Comparison of ENCODE assay signal across 9 cellular contexts in genomic region chr15:31268108-31268501, GRCh38. TPM values are rescaled to one million over a fixed set of nuclear protein-coding genes. Genes with fewer than 3 reads are reported as not detected.
DNase-seq lines count a peak whose midpoint lies in the region; ATAC-seq and TF ChIP-seq lines count a peak whose summit lies in the region.
"Had no signal": no experiment of that assay in that cellular context is flagged by ENCODE, and none has a peak within 500 bp of the region (broad histone marks: within the 10 kb centered on the region; RNA-seq: fewer than 3 reads in every experiment).

No MANE protein-coding gene starts in this region.

- H3K9me2 ChIP-seq in GM23338 (ENCODE audit: insufficient read depth): peaks cover 9% of the 10 kb centered on the region; the same call in 1 of the 2 replicates

- intact Hi-C loops in activated T-helper 2 cell treated with anti-CD3 and anti-CD28 coated beads, Interferon-gamma antibody, Interleukin-2, Interleukin-4, amounts not matched to agents 10 μg/mL and 5 μg/mL and 100 μg/mL, durations not matched to agents 14 hours and 24 hours and 36 hours (cut with micrococcal nuclease): no loop called here

- no peak overlapping the region for H3K4me3 ChIP-seq in GM23338

- H3K36me3 ChIP-seq in GM23338 (ENCODE audit: insufficient read depth): no peaks in the 10 kb centered on the region

- H3K4me2 ChIP-seq in GM23338: no peak overlapping the region

- DNase-seq in AML-193 (lab: John Stamatoyannopoulos, UW) (peak; percentile 71 to 74), D341Med (ENCODE audit: low spot score) (peak; percentile 25), GM23338 (ENCODE audit: low spot score) (no peak)
- peak; percentile 7 for DNase-seq in activated T-helper 2 cell treated with anti-CD3 and anti-CD28 coated beads, Interferon-gamma antibody, Interleukin-2, Interleukin-4, amounts not matched to agents 10 μg/mL and 5 μg/mL and 100 μg/mL, durations not matched to agents 14 hours and 24 hours and 36 hours (ENCODE audit: low spot score)
- DNase-seq in natural killer cell treated with Interleukin-12 subunit alpha and Interleukin-12 subunit beta and Interleukin-15 and Interleukin-18, amount 100 ng/mL, for 72 hours (ENCODE audit: low spot score): no peak
- DNase-seq: Calu3 had no signal

- peaks cover 64% of the 10 kb centered on the region for H3K4me1 Mint-ChIP-seq in activated T-helper 2 cell treated with anti-CD3 and anti-CD28 coated beads, Interferon-gamma antibody, Interleukin-2, Interleukin-4, amounts not matched to agents 10 μg/mL and 5 μg/mL and 100 μg/mL, durations not matched to agents 14 hours and 24 hours and 36 hours (ENCODE audit: low read depth)
- H3K4me1 Mint-ChIP-seq in natural killer cell treated with Interleukin-12 subunit alpha and Interleukin-12 subunit beta and Interleukin-15 and Interleukin-18, amount 100 ng/mL, for 72 hours (ENCODE audit: low read depth in 2 of 2): peaks cover 52 to 56% of the 10 kb centered on the region in 2 donors
- peaks cover 9% of the 10 kb centered on the region for H3K4me1 Mint-ChIP-seq in GM23338

- H3K27me3 Mint-ChIP-seq in activated T-helper 2 cell treated with anti-CD3 and anti-CD28 coated beads, Interferon-gamma antibody, Interleukin-2, Interleukin-4, amounts not matched to agents 10 μg/mL and 5 μg/mL and 100 μg/mL, durations not matched to agents 14 hours and 24 hours and 36 hours (ENCODE audit: low read depth): no peaks in the 10 kb centered on the region
- H3K27me3 Mint-ChIP-seq in natural killer cell treated with Interleukin-12 subunit alpha and Interleukin-12 subunit beta and Interleukin-15 and Interleukin-18, amount 100 ng/mL, for 72 hours: no peaks in the 10 kb centered on the region
- peaks cover 8% of the 10 kb centered on the region for H3K27me3 Mint-ChIP-seq in GM23338 (ENCODE audit: insufficient read depth, low read depth, poor library complexity)

- H3K4me3 Mint-ChIP-seq in activated T-helper 2 cell treated with anti-CD3 and anti-CD28 coated beads, Interferon-gamma antibody, Interleukin-2, Interleukin-4, amounts not matched to agents 10 μg/mL and 5 μg/mL and 100 μg/mL, durations not matched to agents 14 hours and 24 hours and 36 hours (ENCODE audit: low read depth): no peak overlapping the region
- peak overlapping the region; percentile 65 for H3K4me3 Mint-ChIP-seq in natural killer cell treated with Interleukin-12 subunit alpha and Interleukin-12 subunit beta and Interleukin-15 and Interleukin-18, amount 100 ng/mL, for 72 hours
- H3K4me3 Mint-ChIP-seq in GM23338: no peak overlapping the region

- H3F3A ChIP-seq in GM23338 (replicated peaks; ENCODE audit: low read depth): no peaks in the 10 kb centered on the region

- ATAC-seq in natural killer cell treated with Interleukin-12 subunit alpha and Interleukin-12 subunit beta and Interleukin-15 and Interleukin-18, amount 100 ng/mL, for 72 hours: no peak
- no peak for ATAC-seq in GM23338
- ATAC-seq in GM19324 (IDR thresholded peaks at IDR 0.05; ENCODE audit: low FRiP score, unreplicated experiment): no peak
- ATAC-seq in HG02623 (IDR thresholded peaks at IDR 0.05; ENCODE audit: unreplicated experiment): no peak
- ATAC-seq in GM18868 (IDR thresholded peaks at IDR 0.05; ENCODE audit: unreplicated experiment): no peak

- H3K4me1 ChIP-seq in GM23338 (ENCODE audit: insufficient read depth): no peaks in the 10 kb centered on the region; the same call in 1 of the 2 replicates

- no peaks in the 10 kb centered on the region for H3K36me3 Mint-ChIP-seq in activated T-helper 2 cell treated with anti-CD3 and anti-CD28 coated beads, Interferon-gamma antibody, Interleukin-2, Interleukin-4, amounts not matched to agents 10 μg/mL and 5 μg/mL and 100 μg/mL, durations not matched to agents 14 hours and 24 hours and 36 hours (ENCODE audit: low read depth)
- no peaks in the 10 kb centered on the region for H3K36me3 Mint-ChIP-seq in natural killer cell treated with Interleukin-12 subunit alpha and Interleukin-12 subunit beta and Interleukin-15 and Interleukin-18, amount 100 ng/mL, for 72 hours
- no peaks in the 10 kb centered on the region for H3K36me3 Mint-ChIP-seq in GM23338 (ENCODE audit: low read depth)

- no peak overlapping the region for H2AFZ ChIP-seq in GM23338

- H3K27ac ChIP-seq in GM23338 (ENCODE audit: low read depth): no peak overlapping the region

- H3K79me2 ChIP-seq in GM23338 (replicated peaks; ENCODE audit: insufficient read depth): no peaks in the 10 kb centered on the region

- H3K27me3 ChIP-seq in GM23338 (ENCODE audit: insufficient read depth): no peaks in the 10 kb centered on the region

- no peaks in the 10 kb centered on the region for H4K20me1 ChIP-seq in GM23338 (replicated peaks; ENCODE audit: insufficient read depth)

- no peak overlapping the region for H3K27ac Mint-ChIP-seq in activated T-helper 2 cell treated with anti-CD3 and anti-CD28 coated beads, Interferon-gamma antibody, Interleukin-2, Interleukin-4, amounts not matched to agents 10 μg/mL and 5 μg/mL and 100 μg/mL, durations not matched to agents 14 hours and 24 hours and 36 hours
- H3K27ac Mint-ChIP-seq in natural killer cell treated with Interleukin-12 subunit alpha and Interleukin-12 subunit beta and Interleukin-15 and Interleukin-18, amount 100 ng/mL, for 72 hours: peak overlapping the region; percentile 92 to 96
- H3K27ac Mint-ChIP-seq in GM23338: no peak overlapping the region

- no peak for TF ChIP-seq CTCF in GM23338 (conservative IDR thresholded peaks at IDR 0.05; ENCODE audit: low read depth in 2 of 2)

- no peaks in the 10 kb centered on the region for H3K9me3 Mint-ChIP-seq in activated T-helper 2 cell treated with anti-CD3 and anti-CD28 coated beads, Interferon-gamma antibody, Interleukin-2, Interleukin-4, amounts not matched to agents 10 μg/mL and 5 μg/mL and 100 μg/mL, durations not matched to agents 14 hours and 24 hours and 36 hours
- no peaks in the 10 kb centered on the region for H3K9me3 Mint-ChIP-seq in natural killer cell treated with Interleukin-12 subunit alpha and Interleukin-12 subunit beta and Interleukin-15 and Interleukin-18, amount 100 ng/mL, for 72 hours
- no peaks in the 10 kb centered on the region for H3K9me3 Mint-ChIP-seq in GM23338

RNA-seq across cellular contexts. Expression of gene KLF13, which starts 58.5 kb away (rescaled TPM):
- total RNA-seq in activated T-helper 2 cell treated with anti-CD3 and anti-CD28 coated beads, Interferon-gamma antibody, Interleukin-2, Interleukin-4, amounts not matched to agents 10 μg/mL and 5 μg/mL and 100 μg/mL, durations not matched to agents 14 hours and 24 hours and 36 hours: 127 and 132 TPM in 2 replicates
- total RNA-seq in natural killer cell treated with Interleukin-12 subunit alpha and Interleukin-12 subunit beta and Interleukin-15 and Interleukin-18, amount 100 ng/mL, for 72 hours: 100 to 1,000 TPM in 1 of 2 donors, 10 to 100 TPM in 1; 95.1 to 153 TPM
- 21.5 and 23.5 TPM in 2 replicates for total RNA-seq in GM23338 (2014; rRNA removed; shearing (Covaris generic))
- 28.6 and 35.7 TPM in 2 replicates for polyA plus RNA-seq in GM23338 (2016; fragmentation: Nextera tagmentation; extraction: Ambion mirVana)

Comparison
In these comparisons a context has a peak if more than half of its experiments do, and no peak if none do; other contexts are left out.
1. DNase-seq: peak in AML-193 (2 of 2), D341Med (single experiment) and activated T-helper 2 cell treated with anti-CD3 and anti-CD28 coated beads, Interferon-gamma antibody, Interleukin-2, Interleukin-4, amounts not matched to agents 10 μg/mL and 5 μg/mL and 100 μg/mL, durations not matched to agents 14 hours and 24 hours and 36 hours (single experiment); none in natural killer cell treated with Interleukin-12 subunit alpha and Interleukin-12 subunit beta and Interleukin-15 and Interleukin-18, amount 100 ng/mL, for 72 hours (single experiment) and GM23338 (single experiment).
2. H3K27ac Mint-ChIP-seq: peak in natural killer cell treated with Interleukin-12 subunit alpha and Interleukin-12 subunit beta and Interleukin-15 and Interleukin-18, amount 100 ng/mL, for 72 hours (2 of 2); none in activated T-helper 2 cell treated with anti-CD3 and anti-CD28 coated beads, Interferon-gamma antibody, Interleukin-2, Interleukin-4, amounts not matched to agents 10 μg/mL and 5 μg/mL and 100 μg/mL, durations not matched to agents 14 hours and 24 hours and 36 hours (single experiment) and GM23338 (single experiment).